In genomic region chr2:42663106-42663755, GRCh38 we compare ENCODE assay signal across 8 cellular contexts.
DNase-seq lines count a peak whose midpoint lies in the region; ATAC-seq and FAIRE-seq lines count a peak whose summit lies in the region.

No MANE protein-coding gene starts in this region.

- H3K9me3 ChIP-seq in NT2/D1 (ENCODE audit: insufficient read depth, low read length): no peaks in the 10 kb centered on the region

- peaks cover 7 to 8% of the 10 kb centered on the region in 2 donors for H3K4me1 Mint-ChIP-seq in natural killer cell treated with Interleukin-12 subunit alpha and Interleukin-12 subunit beta and Interleukin-15 and Interleukin-18, amount 100 ng/mL, for 72 hours (ENCODE audit: low read depth in 2 of 2)

- no peak overlapping the region for H3K9ac ChIP-seq in NT2/D1 (ENCODE audit: insufficient read length, low read depth)

- peaks cover 19% of the 10 kb centered on the region for H3K36me3 ChIP-seq in NT2/D1 (ENCODE audit: insufficient read depth, insufficient read length, low read length)

- H3K4me3 Mint-ChIP-seq in natural killer cell treated with Interleukin-12 subunit alpha and Interleukin-12 subunit beta and Interleukin-15 and Interleukin-18, amount 100 ng/mL, for 72 hours: no peak overlapping the region

- FAIRE-seq in HTR-8/SVneo (lab: Jason Lieb, UNC): peak; percentile 38

- H3K27me3 ChIP-seq in NT2/D1 (ENCODE audit: insufficient read depth, insufficient read length): no peaks in the 10 kb centered on the region

- no peak overlapping the region for H3K4me3 ChIP-seq in NT2/D1 (ENCODE audit: insufficient read length, low read depth)

- no peaks in the 10 kb centered on the region for H3K27me3 Mint-ChIP-seq in natural killer cell treated with Interleukin-12 subunit alpha and Interleukin-12 subunit beta and Interleukin-15 and Interleukin-18, amount 100 ng/mL, for 72 hours

- peak overlapping the region in 1 of 2 donors; percentile 18 for H3K27ac Mint-ChIP-seq in natural killer cell treated with Interleukin-12 subunit alpha and Interleukin-12 subunit beta and Interleukin-15 and Interleukin-18, amount 100 ng/mL, for 72 hours

- DNase-seq in DMS114 treated with DMSO at 0.1 percent for 48 hours (lab: John Stamatoyannopoulos, UW; ENCODE audit: unreplicated experiment) (peak; percentile 73), HTR-8/SVneo (ENCODE audit: insufficient read length, low spot score) (peak; percentile 89), NT2/D1 (ENCODE audit: low read depth, low spot score) (peak; percentile 77), stromal cell of bone marrow (ENCODE audit: low read depth) (peak; percentile 58)
- peak; percentile 70 for DNase-seq in activated CD8-positive, alpha-beta memory T cell treated with anti-CD3 and anti-CD28 coated beads, Interleukin-2, amount 50 U/mL, for 48 hours
- no peak for DNase-seq in natural killer cell treated with Interleukin-12 subunit alpha and Interleukin-12 subunit beta and Interleukin-15 and Interleukin-18, amount 100 ng/mL, for 72 hours (ENCODE audit: low spot score)

- no peaks in the 10 kb centered on the region for H3K9me3 Mint-ChIP-seq in natural killer cell treated with Interleukin-12 subunit alpha and Interleukin-12 subunit beta and Interleukin-15 and Interleukin-18, amount 100 ng/mL, for 72 hours

- no peaks in the 10 kb centered on the region for H3K4me1 ChIP-seq in NT2/D1 (ENCODE audit: insufficient read depth, insufficient read length)

- no peaks in the 10 kb centered on the region for H3K36me3 Mint-ChIP-seq in natural killer cell treated with Interleukin-12 subunit alpha and Interleukin-12 subunit beta and Interleukin-15 and Interleukin-18, amount 100 ng/mL, for 72 hours

- ATAC-seq in GM21390 (IDR thresholded peaks at IDR 0.05; ENCODE audit: unreplicated experiment) (peak; percentile 81), esophagus mucosa (peak; percentile 87)
- peak; percentile 68 to 70 for ATAC-seq in natural killer cell treated with Interleukin-12 subunit alpha and Interleukin-12 subunit beta and Interleukin-15 and Interleukin-18, amount 100 ng/mL, for 72 hours
